15 cellular contexts compared by ENCODE assay signal in the genomic region with DNA sequence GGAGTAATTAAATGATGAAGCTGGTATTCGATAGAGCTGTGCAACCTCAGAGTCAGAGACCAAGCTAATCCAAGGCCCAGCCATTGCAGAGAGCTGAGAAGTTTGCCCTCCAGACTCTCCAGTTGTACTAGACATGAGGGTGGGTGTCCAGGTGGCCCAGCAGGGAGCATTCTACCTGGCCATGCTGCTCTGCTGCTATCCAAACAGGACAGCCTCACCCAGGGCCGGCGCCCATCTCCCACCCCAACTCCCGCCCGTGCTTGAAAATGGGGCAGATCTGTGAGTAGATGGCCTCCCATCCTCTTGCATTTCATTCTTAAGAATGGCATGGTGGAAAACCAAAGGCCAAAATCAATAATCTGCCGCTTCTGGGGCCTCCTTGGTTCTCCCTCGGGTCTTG.
DNase-seq lines count a peak whose midpoint lies in the region; ATAC-seq and TF ChIP-seq lines count a peak whose summit lies in the region.
"Had no signal": no experiment of that assay in that cellular context is flagged by ENCODE, and none has a peak within 500 bp of the region (broad histone marks: within the 10 kb centered on the region; RNA-seq: fewer than 3 reads in every experiment).

No MANE protein-coding gene starts in this region.

- no peak overlapping the region for H3K27ac ChIP-seq in BLaER1 treated with 17β-estradiol and CSF1 and Interleukin-3, amounts not matched to agents 10 nM and 100 nM
- H3K27ac ChIP-seq in upper lobe of right lung = no peak overlapping the region
- H3K27ac ChIP-seq: A549, GM23248, HL-60 had no signal

- H3K4me3 Mint-ChIP-seq in nephron progenitor cell (peak overlapping the region; percentile 37), HFFc6 (no peak overlapping the region)
- H3K4me3 Mint-ChIP-seq: CD8-positive, alpha-beta memory T cell had no signal

- H3K4me3 ChIP-seq in BLaER1 treated with 17β-estradiol and CSF1 and Interleukin-3, amounts not matched to agents 10 nM and 100 nM = no peak overlapping the region
- no peak overlapping the region for H3K4me3 ChIP-seq in upper lobe of right lung
- H3K4me3 ChIP-seq: A549, GM23248 had no signal

- no peaks in the 10 kb centered on the region for H3K9me3 Mint-ChIP-seq in nephron progenitor cell
- H3K9me3 Mint-ChIP-seq in HFFc6 = peaks cover 55% of the 10 kb centered on the region

- H3K9me3 ChIP-seq in BLaER1 treated with 17β-estradiol and CSF1 and Interleukin-3, amounts not matched to agents 10 nM and 100 nM (replicated peaks in 1 of 11) = peaks cover 2 to 31% (median 19%) of the 10 kb centered on the region in 11 experiments; a peak in 20 of 22 replicates
- no peaks in the 10 kb centered on the region for H3K9me3 ChIP-seq in upper lobe of right lung
- H3K9me3 ChIP-seq: A549, BE2C, Caco-2 had no signal

- peaks cover 0 to 19% (median 0%) of the 10 kb centered on the region in 11 experiments; a peak in 6 of 22 replicates for H3K36me3 ChIP-seq in BLaER1 treated with 17β-estradiol and CSF1 and Interleukin-3, amounts not matched to agents 10 nM and 100 nM
- no peaks in the 10 kb centered on the region for H3K36me3 ChIP-seq in upper lobe of right lung
- H3K36me3 ChIP-seq: BE2C had no signal

- TF ChIP-seq CTCF in nephron progenitor cell (IDR thresholded peaks at IDR 0.05) (no peak), upper lobe of right lung (IDR thresholded peaks at IDR 0.05) (no peak), HFFc6 (IDR thresholded peaks at IDR 0.05) (no peak)

- H3K27ac Mint-ChIP-seq in nephron progenitor cell (no peak overlapping the region), HFFc6 (no peak overlapping the region)

- H3K36me3 Mint-ChIP-seq in nephron progenitor cell (ENCODE audit: low read depth) (no peaks in the 10 kb centered on the region), HFFc6 (ENCODE audit: low read depth) (peaks cover 6% of the 10 kb centered on the region)
- H3K36me3 Mint-ChIP-seq: CD8-positive, alpha-beta memory T cell had no signal

- peak overlapping the region in 7 of 11 experiments; percentile 4 to 50 (median 34); a peak in 11 of 22 replicates for H3K4me2 ChIP-seq in BLaER1 treated with 17β-estradiol and CSF1 and Interleukin-3, amounts not matched to agents 10 nM and 100 nM
- H3K4me2 ChIP-seq: A549 had no signal

- DNase-seq in ecto neural progenitor cell (ENCODE audit: low spot score) (peak; percentile 22), nephron progenitor cell (no peak), upper lobe of right lung (peak; percentile 40), HFFc6 (no peak), NCI-H2227 (lab: John Stamatoyannopoulos, UW; ENCODE audit: unreplicated experiment) (no peak)
- DNase-seq: BE2C; Caco-2; CD8-positive, alpha-beta memory T cell; DMS53; GM23248 had no signal

- H4K20me1 ChIP-seq in BLaER1 treated with 17β-estradiol and CSF1 and Interleukin-3, amounts not matched to agents 10 nM and 100 nM = no peaks in the 10 kb centered on the region

- intact Hi-C loops in upper lobe of right lung (cut with DNase I) = no loop called here

- ATAC-seq in upper lobe of right lung = no peak
- ATAC-seq in GM18505 (IDR thresholded peaks at IDR 0.05; ENCODE audit: unreplicated experiment) = no peak
- ATAC-seq: A549, HCT116 had no signal

- peaks cover 8 to 40% (median 23%) of the 10 kb centered on the region in 10 experiments; a peak in 17 of 20 replicates for H3K4me1 ChIP-seq in BLaER1 treated with 17β-estradiol and CSF1 and Interleukin-3, amounts not matched to agents 10 nM and 100 nM
- no peaks in the 10 kb centered on the region for H3K4me1 ChIP-seq in upper lobe of right lung
- H3K4me1 ChIP-seq: A549, BE2C, Caco-2 had no signal

- H3K4me1 Mint-ChIP-seq in nephron progenitor cell (peaks cover 31% of the 10 kb centered on the region), HFFc6 (ENCODE audit: low read depth) (no peaks in the 10 kb centered on the region)
- H3K4me1 Mint-ChIP-seq: CD8-positive, alpha-beta memory T cell had no signal

- no peaks in the 10 kb centered on the region for H3K27me3 ChIP-seq in BLaER1 treated with 17β-estradiol and CSF1 and Interleukin-3, amounts not matched to agents 10 nM and 100 nM
- no peaks in the 10 kb centered on the region for H3K27me3 ChIP-seq in upper lobe of right lung
- H3K27me3 ChIP-seq: BE2C had no signal

- no peak for TF ChIP-seq POLR2A in GM18505 (IDR thresholded peaks at IDR 0.05; ENCODE audit: borderline replicate concordance, extremely low read depth, insufficient read depth, insufficient read length)

- no peak overlapping the region for H3K9ac ChIP-seq in BLaER1 treated with 17β-estradiol and CSF1 and Interleukin-3, amounts not matched to agents 10 nM and 100 nM
- H3K9ac ChIP-seq: GM23248 had no signal

- H3K27me3 Mint-ChIP-seq in nephron progenitor cell (ENCODE audit: low read depth, poor library complexity) (peaks cover 26% of the 10 kb centered on the region), HFFc6 (ENCODE audit: insufficient read depth) (no peaks in the 10 kb centered on the region; the same call in 1 of the 2 replicates)

Comparison
In these comparisons a context has a peak if more than half of its experiments do, and no peak if none do; other contexts are left out.
1. DNase-seq: peak in ecto neural progenitor cell (single experiment) and upper lobe of right lung (single experiment); none in nephron progenitor cell (single experiment), HFFc6 (single experiment) and NCI-H2227 (single experiment).